In the genomic region with DNA sequence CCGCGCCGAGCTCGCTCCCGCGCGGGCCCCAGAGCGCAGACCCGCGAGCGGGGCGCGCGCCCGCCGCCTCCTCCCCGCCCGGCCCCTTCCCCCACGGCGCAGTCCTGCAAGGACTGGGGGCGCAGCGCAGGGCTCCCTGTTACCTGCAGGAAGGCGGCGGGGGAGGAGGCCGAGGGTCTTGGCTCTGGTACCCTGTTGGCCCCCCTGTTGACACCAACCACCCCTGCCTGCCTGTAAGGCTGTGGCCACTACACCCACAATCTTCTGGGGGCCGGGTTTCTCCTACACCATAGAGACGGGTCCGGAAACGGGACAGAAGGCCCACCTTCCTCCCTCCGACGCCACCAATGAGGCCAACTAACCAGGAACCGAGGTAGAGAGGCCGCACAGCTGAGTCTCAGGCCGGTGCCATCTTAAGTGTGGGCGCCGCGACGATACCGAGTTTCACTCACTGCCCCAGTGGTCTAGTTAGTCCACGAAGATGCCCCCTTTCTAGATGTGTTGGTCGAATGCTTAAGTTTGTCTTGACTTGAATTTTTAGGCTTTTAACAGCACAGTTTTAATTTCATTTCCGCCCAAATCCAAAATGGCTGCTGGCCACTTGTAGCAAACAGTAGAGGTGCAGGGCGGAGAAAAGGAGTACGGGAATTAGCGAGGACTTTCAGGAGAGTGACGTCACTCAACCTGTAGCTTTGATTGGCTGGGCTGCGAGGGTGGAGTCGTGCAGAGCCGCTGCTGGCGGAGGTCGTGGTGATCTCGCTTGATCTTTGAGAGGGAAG, we compare ENCODE assay signal across 8 cellular contexts. TPM values are rescaled to one million over a fixed set of nuclear protein-coding genes. Genes with fewer than 3 reads are reported as not detected.
DNase-seq lines count a peak whose midpoint lies in the region; ATAC-seq, FAIRE-seq and TF ChIP-seq lines count a peak whose summit lies in the region.

TSS of gene SCYL3 (minus strand) at position 252 of the 779 bp plus-strand sequence. CDS start 5,056 bp downstream, outside the sequence.

- TF ChIP-seq CTCF in GM12864 (IDR thresholded peaks at IDR 0.05; ENCODE audit: low read depth, low read length, missing control alignments) (no peak), pancreas (IDR thresholded peaks at IDR 0.05) (no peak), tibial artery (IDR thresholded peaks at IDR 0.05) (no peak)

- peak; percentile 92 for FAIRE-seq in pancreas (lab: Jason Lieb, UNC)

- intact Hi-C loops in Right ventricle myocardium superior (cut with DNase I) (no loop called here), pancreas (cut with DNase I) (no loop called here), tibial artery (cut with DNase I; ENCODE audit: low total_unique reads) (loop anchor here (5.0 kb wide), 1 partner anchor 407 kb away; the partner anchor contains the start of gene SLC19A2)

- peak; percentile 85 for ATAC-seq in HG02759 (IDR thresholded peaks at IDR 0.05; ENCODE audit: unreplicated experiment)
- peak; percentile 90 for ATAC-seq in activated naive CD8-positive, alpha-beta T cell treated with anti-CD3 and anti-CD28 coated beads, Interleukin-2, amount 50 U/mL, for 24 hours
- ATAC-seq in Right ventricle myocardium superior (ENCODE audit: poor library complexity): peak; percentile 98
- peak; percentile 90 to 96 (median 94) for ATAC-seq in pancreas

- DNase-seq in GM12864 (ENCODE audit: low read depth) (peak; percentile 97), NCI-H1417 (lab: John Stamatoyannopoulos, UW) (peak; percentile 98 to 100 (median 99)), SW 1271 (lab: John Stamatoyannopoulos, UW) (peak; percentile 67 to 88), Right ventricle myocardium superior (peak; percentile 95), pancreas (peak; percentile 89 to 97 (median 94)), tibial artery (peak; percentile 96 to 97)
- peak; percentile 83 for DNase-seq in activated naive CD8-positive, alpha-beta T cell treated with anti-CD3 and anti-CD28 coated beads, Interleukin-2, amount 50 U/mL, for 24 hours

- H3K9me3 ChIP-seq in pancreas (no peaks in the 10 kb centered on the region), tibial artery (no peaks in the 10 kb centered on the region)

- H3K4me3 ChIP-seq in GM12864 (ENCODE audit: low read depth, low read length) (peak within 1 kb of the TSS; percentile 95), pancreas (peak within 1 kb of the TSS; percentile 62 to 95 (median 87)), tibial artery (peak within 1 kb of the TSS; percentile 86 to 91)

- WGBS in pancreas, 2 donors: 0 to 1% methylated on average over 38 to 52 of the region's 52 CpGs

- H3K36me3 ChIP-seq in pancreas (no peaks in the 10 kb centered on the region), tibial artery (peaks cover 0 to under 1% (median 0%) of the 10 kb centered on the region in 3 donors)

- H3K36me3 Mint-ChIP-seq in activated naive CD8-positive, alpha-beta T cell treated with anti-CD3 and anti-CD28 coated beads, Interleukin-2, amount 50 U/mL, for 24 hours (ENCODE audit: low read depth): peaks cover 2% of the 10 kb centered on the region

- H3K4me3 Mint-ChIP-seq in activated naive CD8-positive, alpha-beta T cell treated with anti-CD3 and anti-CD28 coated beads, Interleukin-2, amount 50 U/mL, for 24 hours: peak within 1 kb of the TSS; percentile 85

- H3K27me3 ChIP-seq in pancreas (no peaks in the 10 kb centered on the region), tibial artery (no peaks in the 10 kb centered on the region)

- H3K27ac Mint-ChIP-seq in activated naive CD8-positive, alpha-beta T cell treated with anti-CD3 and anti-CD28 coated beads, Interleukin-2, amount 50 U/mL, for 24 hours: peak within 1 kb of the TSS; percentile 100

- no peaks in the 10 kb centered on the region for H3K9me3 Mint-ChIP-seq in activated naive CD8-positive, alpha-beta T cell treated with anti-CD3 and anti-CD28 coated beads, Interleukin-2, amount 50 U/mL, for 24 hours

- H3K4me1 ChIP-seq in pancreas (peaks cover 18 to 35% (median 30%) of the 10 kb centered on the region in 3 donors), tibial artery (peaks cover 0 to 27% (median 17%) of the 10 kb centered on the region in 4 donors)

- peak within 1 kb of the TSS; percentile 98 to 100 (median 98) for H3K27ac ChIP-seq in pancreas
- peak within 1 kb of the TSS; percentile 91 to 97 for H3K27ac ChIP-seq in tibial artery

- peaks cover 3% of the 10 kb centered on the region for H3K27me3 Mint-ChIP-seq in activated naive CD8-positive, alpha-beta T cell treated with anti-CD3 and anti-CD28 coated beads, Interleukin-2, amount 50 U/mL, for 24 hours

- H3K4me1 Mint-ChIP-seq in activated naive CD8-positive, alpha-beta T cell treated with anti-CD3 and anti-CD28 coated beads, Interleukin-2, amount 50 U/mL, for 24 hours: peaks cover 44% of the 10 kb centered on the region

RNA-seq across cellular contexts. Expression of gene SCYL3, which starts in this region (rescaled TPM):
- total RNA-seq in Right ventricle myocardium superior: 5.5 TPM
- 1 to 10 TPM; 3.9 to 9.0 (median 5.5) TPM for total RNA-seq in pancreas
- 1 to 10 TPM; 2.9 to 5.0 TPM for polyA plus RNA-seq in pancreas

Comparison
In these comparisons a context has a peak if more than half of its experiments do, and no peak if none do; other contexts are left out.
1. Peak in every context shown above with its lines: DNase-seq, ATAC-seq, H3K4me3 ChIP-seq and H3K27ac ChIP-seq.